10 cellular contexts compared by ENCODE assay signal in genomic region chr19:1849132-1849474, GRCh38. TPM values are rescaled to one million over a fixed set of nuclear protein-coding genes. Genes with fewer than 3 reads are reported as not detected.
DNase-seq lines count a peak whose midpoint lies in the region; ATAC-seq and TF ChIP-seq lines count a peak whose summit lies in the region.
"Had no signal": no experiment of that assay in that cellular context is flagged by ENCODE, and none has a peak within 500 bp of the region (broad histone marks: within the 10 kb centered on the region; RNA-seq: fewer than 3 reads in every experiment).

No MANE protein-coding gene starts in this region.

- peaks cover 38% of the 10 kb centered on the region for H3K4me1 Mint-ChIP-seq in T-helper 1 cell treated with Interleukin-12 subunit alpha and Interleukin-12 subunit beta and Interleukin-4 antibody, amounts not matched to agents 30 μg/mL and 1 μg/mL, for 36 hours (ENCODE audit: low read depth)
- H3K4me1 Mint-ChIP-seq in endodermal cell: peaks cover 15% of the 10 kb centered on the region

- no peak for ATAC-seq in GM21526 (IDR thresholded peaks at IDR 0.05; ENCODE audit: low FRiP score, unreplicated experiment)

- DNase-seq in T-helper 1 cell: no peak
- DNase-seq in SJCRH30: no peak
- DNase-seq in endodermal cell: no peak
- DNase-seq in spleen: peak; percentile 74
- DNase-seq in NCI-H82 treated with DMSO at 0.1 percent for 48 hours (lab: John Stamatoyannopoulos, UW; ENCODE audit: unreplicated experiment): no peak
- no peak for DNase-seq in germinal center (ENCODE audit: low spot score)

- peak overlapping the region; percentile 80 for H3K27ac Mint-ChIP-seq in T-helper 1 cell treated with Interleukin-12 subunit alpha and Interleukin-12 subunit beta and Interleukin-4 antibody, amounts not matched to agents 30 μg/mL and 1 μg/mL, for 36 hours
- H3K27ac Mint-ChIP-seq in endodermal cell: peak overlapping the region; percentile 92

- H3K4me3 ChIP-seq in SJCRH30 (peak overlapping the region; percentile 98), endodermal cell (ENCODE audit: low read length) (no peak overlapping the region), spleen (peak overlapping the region in 1 of 8 donors; percentile 100)

- H3K27me3 Mint-ChIP-seq in T-helper 1 cell treated with Interleukin-12 subunit alpha and Interleukin-12 subunit beta and Interleukin-4 antibody, amounts not matched to agents 30 μg/mL and 1 μg/mL, for 36 hours (ENCODE audit: low read depth): no peaks in the 10 kb centered on the region
- H3K27me3 Mint-ChIP-seq in endodermal cell (ENCODE audit: insufficient read depth): no peaks in the 10 kb centered on the region

- H3K36me3 ChIP-seq in SJCRH30: no peaks in the 10 kb centered on the region
- peaks cover 7% of the 10 kb centered on the region for H3K36me3 ChIP-seq in endodermal cell (ENCODE audit: control insufficient read depth, insufficient read depth, low read length)
- H3K36me3 ChIP-seq in spleen: peaks cover 0 to 32% (median 5%) of the 10 kb centered on the region in 6 donors

- no peaks in the 10 kb centered on the region for H3K9me3 Mint-ChIP-seq in T-helper 1 cell treated with Interleukin-12 subunit alpha and Interleukin-12 subunit beta and Interleukin-4 antibody, amounts not matched to agents 30 μg/mL and 1 μg/mL, for 36 hours
- no peaks in the 10 kb centered on the region for H3K9me3 Mint-ChIP-seq in endodermal cell

- no peak overlapping the region for H3K9ac ChIP-seq in endodermal cell (ENCODE audit: extremely low read depth, low read length, poor library complexity, severe bottlenecking)

- no peaks in the 10 kb centered on the region for H3K9me3 ChIP-seq in SJCRH30 (replicated peaks)
- H3K9me3 ChIP-seq in endodermal cell (ENCODE audit: control insufficient read depth, low read length): no peaks in the 10 kb centered on the region
- no peaks in the 10 kb centered on the region for H3K9me3 ChIP-seq in spleen
- H3K9me3 ChIP-seq: left lung, tibial artery had no signal

- H3K27me3 ChIP-seq in SJCRH30 (no peaks in the 10 kb centered on the region), endodermal cell (ENCODE audit: control insufficient read depth, insufficient read depth, low read length, poor library complexity, severe bottlenecking) (no peaks in the 10 kb centered on the region), spleen (replicated peaks in 1 of 7) (no peaks in the 10 kb centered on the region)
- H3K27me3 ChIP-seq: left lung, tibial artery had no signal

- TF ChIP-seq CTCF in endodermal cell (conservative IDR thresholded peaks at IDR 0.05) (no peak), spleen (IDR thresholded peaks at IDR 0.05 in 8 of 11, conservative IDR thresholded peaks at IDR 0.05 in 3 of 11) (no peak)

- H3K27ac ChIP-seq in SJCRH30 (no peak overlapping the region), endodermal cell (ENCODE audit: low read depth, low read length) (no peak overlapping the region), spleen (peak overlapping the region; percentile 99 to 100 (median 99))

- no peak overlapping the region for H3K4me3 Mint-ChIP-seq in T-helper 1 cell treated with Interleukin-12 subunit alpha and Interleukin-12 subunit beta and Interleukin-4 antibody, amounts not matched to agents 30 μg/mL and 1 μg/mL, for 36 hours
- no peak overlapping the region for H3K4me3 Mint-ChIP-seq in endodermal cell

- no peak for TF ChIP-seq POLR2A in spleen (IDR thresholded peaks at IDR 0.05)

- H3K4me1 ChIP-seq in SJCRH30 (no peaks in the 10 kb centered on the region), endodermal cell (ENCODE audit: control insufficient read depth, insufficient read depth, low read length) (peaks cover 3% of the 10 kb centered on the region), spleen (peaks cover 58 to 92% (median 75%) of the 10 kb centered on the region in 6 donors)

- 74 to 98% methylated on average over 3 to 5 of the region's 5 CpGs for WGBS in endodermal cell (ENCODE audit: insufficient coverage in 1 of 2, insufficient read length in 1 of 2), 2 experiments
- 30 to 62% (median 51%) methylated on average over 2 to 5 of the region's 5 CpGs for WGBS in spleen, 5 donors

- intact Hi-C loops in spleen (cut with DNase I; ENCODE audit: low total_unique reads): no loop called here

- H3K36me3 Mint-ChIP-seq in T-helper 1 cell treated with Interleukin-12 subunit alpha and Interleukin-12 subunit beta and Interleukin-4 antibody, amounts not matched to agents 30 μg/mL and 1 μg/mL, for 36 hours (ENCODE audit: low read depth): peaks cover 9% of the 10 kb centered on the region
- peaks cover 8% of the 10 kb centered on the region for H3K36me3 Mint-ChIP-seq in endodermal cell (ENCODE audit: low read depth)

RNA-seq across cellular contexts. Expression of gene REXO1, which starts 0.8 kb away (rescaled TPM):
- 17.7 and 19.1 TPM in 2 replicates for total RNA-seq in SJCRH30 (2014; rRNA removed; shearing (Covaris generic))
- total RNA-seq in endodermal cell: 10 to 100 TPM; 51.6 to 56.4 TPM
- 26.5 TPM for polyA plus RNA-seq in endodermal cell (2013, experiment 1 of 2)
- polyA plus RNA-seq in endodermal cell (2013, experiment 2 of 2): 26.7 TPM
- 10 to 100 TPM; 35.7 to 88.1 (median 59.2) TPM for total RNA-seq in spleen
- polyA plus RNA-seq in spleen: 10 to 100 TPM; 13.4 to 52.3 (median 27.4) TPM

RNA-seq across cellular contexts. Expression of gene KLF16, which starts 14.3 kb away (rescaled TPM):
- 5.1 and 5.8 TPM in 2 replicates for total RNA-seq in SJCRH30 (2014; rRNA removed; shearing (Covaris generic))
- total RNA-seq in endodermal cell (10 to 100 TPM; 39.0 to 42.9 TPM), spleen (10 to 100 TPM; 12.9 to 39.0 (median 29.5) TPM)
- polyA plus RNA-seq in endodermal cell (2013, experiment 1 of 2): 19.2 TPM
- 17.1 TPM for polyA plus RNA-seq in endodermal cell (2013, experiment 2 of 2)
- polyA plus RNA-seq in spleen: 10 to 100 TPM in 1 of 3 donors, 1 to 10 TPM in 2; 7.1 to 19.5 (median 8.1) TPM

RNA-seq across cellular contexts. Expression of gene ABHD17A, which starts 36.2 kb away (rescaled TPM):
- 39.2 and 41.6 TPM in 2 replicates for total RNA-seq in SJCRH30 (2014; rRNA removed; shearing (Covaris generic))
- 10 to 100 TPM; 50.6 to 52.9 TPM for total RNA-seq in endodermal cell
- polyA plus RNA-seq in endodermal cell (2013, experiment 1 of 2): 45.1 TPM
- polyA plus RNA-seq in endodermal cell (2013, experiment 2 of 2): 45.7 TPM
- total RNA-seq in spleen: 100 to 1,000 TPM in 2 of 7 donors, 10 to 100 TPM in 5; 73.4 to 104 (median 83.0) TPM
- 100 to 1,000 TPM in 1 of 3 donors, 10 to 100 TPM in 2; 80.4 to 107 (median 88.1) TPM for polyA plus RNA-seq in spleen

RNA-seq across cellular contexts. Expression of gene ATP8B3, which starts 37.0 kb away (rescaled TPM):
- 0.08 TPM in 1 of 2 replicates, not detected in the other for total RNA-seq in SJCRH30 (2014; rRNA removed; shearing (Covaris generic))
- total RNA-seq in endodermal cell (1 to 10 TPM; 2.3 to 3.4 TPM), spleen (10 to 100 TPM in 1 of 7 donors, 1 to 10 TPM in 6; 5.4 to 10.1 (median 7.3) TPM)
- 3.7 TPM for polyA plus RNA-seq in endodermal cell (2013, experiment 1 of 2)
- polyA plus RNA-seq in endodermal cell (2013, experiment 2 of 2): 3.3 TPM
- 1 to 10 TPM; 1.9 to 3.9 (median 2.3) TPM for polyA plus RNA-seq in spleen

RNA-seq across cellular contexts. Expression of gene ADAT3, which starts 56.1 kb away (rescaled TPM):
- total RNA-seq in SJCRH30 (2014; rRNA removed; shearing (Covaris generic)): 4.7 and 4.8 TPM in 2 replicates
- 10 to 100 TPM in 1 of 2 donors, 1 to 10 TPM in 1; 9.9 to 13.8 TPM for total RNA-seq in endodermal cell
- 4.5 TPM for polyA plus RNA-seq in endodermal cell (2013, experiment 1 of 2)
- 3.1 TPM for polyA plus RNA-seq in endodermal cell (2013, experiment 2 of 2)
- total RNA-seq in spleen: 10 to 100 TPM in 2 of 7 donors, 1 to 10 TPM in 5; 6.4 to 11.0 (median 8.3) TPM
- polyA plus RNA-seq in spleen: 1 to 10 TPM; 3.2 to 9.4 (median 4.0) TPM

Comparison
In these comparisons a context has a peak if more than half of its experiments do, and no peak if none do; other contexts are left out.
1. H3K27ac ChIP-seq: peak in spleen (8 of 8); none in SJCRH30 (single experiment) and endodermal cell (single experiment).